In the genomic region with DNA sequence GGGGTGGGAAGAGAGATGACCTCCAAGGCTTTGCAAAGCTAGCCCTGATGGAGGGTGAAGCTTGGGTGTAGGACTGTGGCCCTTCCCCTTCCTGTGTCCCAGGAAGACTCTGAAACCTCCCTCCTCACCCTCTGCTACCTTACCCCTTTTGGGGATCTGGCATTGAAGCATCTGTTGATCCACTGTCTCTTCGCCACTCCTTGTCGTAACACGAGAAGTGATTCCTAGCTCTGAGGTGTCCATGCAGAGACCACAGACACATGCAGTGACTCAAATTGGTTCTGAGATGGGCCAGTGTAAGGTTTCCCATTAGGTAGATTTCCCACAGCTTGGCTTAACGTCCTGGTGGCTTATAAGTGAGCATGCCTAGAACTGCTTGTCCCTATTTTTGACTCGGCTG, we compare ENCODE assay signal across 9 cellular contexts.
DNase-seq lines count a peak whose midpoint lies in the region; ATAC-seq and TF ChIP-seq lines count a peak whose summit lies in the region.
"Had no signal": no experiment of that assay in that cellular context is flagged by ENCODE, and none has a peak within 500 bp of the region (broad histone marks: within the 10 kb centered on the region; RNA-seq: fewer than 3 reads in every experiment).

No MANE protein-coding gene starts in this region.

- no peak for DNase-seq in activated CD4-positive, alpha-beta T cell treated with anti-CD3 and anti-CD28 coated beads for 36 hours
- no peak for DNase-seq in activated CD4-positive, alpha-beta T cell treated with anti-CD3 and anti-CD28 coated beads for 4 hours
- no peak for DNase-seq in breast epithelium (ENCODE audit: low spot score in 2 of 2)
- DNase-seq in testis, result no peak
- DNase-seq in NCI-H146 treated with DMSO at 0.1 percent for 48 hours (lab: John Stamatoyannopoulos, UW; ENCODE audit: unreplicated experiment), result no peak
- no peak for DNase-seq in hepatic stellate cell (ENCODE audit: low spot score)
- DNase-seq: SW 1271 had no signal

- no peaks in the 10 kb centered on the region for H3K27me3 Mint-ChIP-seq in activated CD4-positive, alpha-beta T cell treated with anti-CD3 and anti-CD28 coated beads for 36 hours

- intact Hi-C loops in activated CD4-positive, alpha-beta T cell treated with anti-CD3 and anti-CD28 coated beads for 36 hours (cut with DNase I, micrococcal nuclease), result loop anchor here in 1 of 2 experiments (5.0 to 10.0 kb wide), 2 partner anchors 244 to 284 kb away; partner anchors contain the start of genes C11orf71, RBM7 and USP28
- intact Hi-C loops in breast epithelium (cut with DNase I; ENCODE audit: low total_unique reads), result no loop called here
- intact Hi-C loops in testis (cut with DNase I; ENCODE audit: low total_unique reads), result loop anchor here (5.0 kb wide), 1 partner anchor 99 kb away; no protein-coding TSS in a partner anchor

- H3K27ac Mint-ChIP-seq in activated CD4-positive, alpha-beta T cell treated with anti-CD3 and anti-CD28 coated beads for 36 hours, result peak overlapping the region; percentile 76

- no peaks in the 10 kb centered on the region for H3K9me3 ChIP-seq in breast epithelium
- H3K9me3 ChIP-seq in muscle layer of duodenum (ENCODE audit: control insufficient read depth in 1 of 2, low read length in 2 of 2), result no peaks in the 10 kb centered on the region
- H3K9me3 ChIP-seq in testis, result no peaks in the 10 kb centered on the region

- H3K27me3 ChIP-seq in breast epithelium (no peaks in the 10 kb centered on the region), muscle layer of duodenum (ENCODE audit: low read depth, low read length) (no peaks in the 10 kb centered on the region), testis (no peaks in the 10 kb centered on the region)

- POLR2A ChIA-PET in activated CD4-positive, alpha-beta T cell treated with anti-CD3 and anti-CD28 coated beads for 36 hours (lab: Charles Lee), result no interaction called here

- TF ChIP-seq CTCF in breast epithelium (IDR thresholded peaks at IDR 0.05) (no peak), testis (IDR thresholded peaks at IDR 0.05) (no peak)

- H3K36me3 Mint-ChIP-seq in activated CD4-positive, alpha-beta T cell treated with anti-CD3 and anti-CD28 coated beads for 36 hours (ENCODE audit: low read depth), result no peaks in the 10 kb centered on the region

- H3K4me1 ChIP-seq in breast epithelium (peaks cover 56 to 81% of the 10 kb centered on the region in 2 donors), muscle layer of duodenum (ENCODE audit: control insufficient read depth in 1 of 2, insufficient read depth in 2 of 2, low read length in 2 of 2) (peaks cover 57 to 59% of the 10 kb centered on the region in 2 donors), testis (peaks cover 76% of the 10 kb centered on the region)

- H3K36me3 ChIP-seq in breast epithelium (no peaks in the 10 kb centered on the region), muscle layer of duodenum (ENCODE audit: control insufficient read depth in 1 of 2, insufficient read depth in 2 of 2, low read length in 2 of 2) (peaks cover 4 to 11% of the 10 kb centered on the region in 2 donors), testis (ENCODE audit: low read depth, missing control alignments) (no peaks in the 10 kb centered on the region)

- 80 to 91% methylated on average over 5 of the region's 5 CpGs for WGBS in testis, 2 donors

- peak overlapping the region; percentile 96 to 98 for H3K27ac ChIP-seq in breast epithelium
- peak overlapping the region; percentile 97 for H3K27ac ChIP-seq in muscle layer of duodenum (ENCODE audit: low read length)
- H3K27ac ChIP-seq in testis, result peak overlapping the region; percentile 98 to 99

- no peaks in the 10 kb centered on the region for H3K9me3 Mint-ChIP-seq in activated CD4-positive, alpha-beta T cell treated with anti-CD3 and anti-CD28 coated beads for 36 hours (ENCODE audit: low read depth)

- CTCF ChIA-PET in activated CD4-positive, alpha-beta T cell treated with anti-CD3 and anti-CD28 coated beads for 36 hours (lab: Charles Lee), result interaction anchor here (1.3 to 1.8 kb wide), 3 partner anchors 11 to 100 kb away, joined by 3 to 6 read pairs (median 4); no protein-coding TSS in a partner anchor

- peaks cover 77% of the 10 kb centered on the region for H3K4me1 Mint-ChIP-seq in activated CD4-positive, alpha-beta T cell treated with anti-CD3 and anti-CD28 coated beads for 36 hours

- TF ChIP-seq POLR2A in breast epithelium (IDR thresholded peaks at IDR 0.05) (no peak), testis (IDR thresholded peaks at IDR 0.05) (no peak)

- H3K4me3 ChIP-seq in breast epithelium (peak overlapping the region; percentile 6 to 56 (median 39)), muscle layer of duodenum (ENCODE audit: low read depth in 1 of 2, low read length in 2 of 2) (peak overlapping the region; percentile 37 to 40), testis (no peak overlapping the region)

- H3K4me3 Mint-ChIP-seq in activated CD4-positive, alpha-beta T cell treated with anti-CD3 and anti-CD28 coated beads for 36 hours, result no peak overlapping the region

- peak; percentile 18 for ATAC-seq in activated CD4-positive, alpha-beta T cell treated with anti-CD3 and anti-CD28 coated beads for 36 hours
- ATAC-seq in GM18511 (IDR thresholded peaks at IDR 0.05; ENCODE audit: unreplicated experiment), result no peak

Comparison
In these comparisons a context has a peak if more than half of its experiments do, and no peak if none do; other contexts are left out.
1. H3K4me3 ChIP-seq: peak in breast epithelium (3 of 3) and muscle layer of duodenum (2 of 2); none in testis (0 of 2).
2. Peak in every context shown above with its lines, with median percentiles within 50 percentile points of each other: H3K27ac ChIP-seq.